Comparison of ENCODE assay signal across 1 cellular context in genomic region chr7:88310950-88311674, GRCh38.
TF ChIP-seq lines count a peak whose summit lies in the region.

No MANE protein-coding gene starts in this region.

TF ChIP-seq in SK-N-SH treated with all-trans-retinoic acid at 6 μM for 48 hours, 23 proteins besides CTCF, POLR2A, EP300 and RAD21 (continued from another document):
- no peak for TF ChIP-seq ESRRG (CRISPR knock-in tag; IDR thresholded peaks at IDR 0.05)
- no peak for TF ChIP-seq ZFP30 (CRISPR knock-in tag; IDR thresholded peaks at IDR 0.05)
- TF ChIP-seq, protein P1, sequence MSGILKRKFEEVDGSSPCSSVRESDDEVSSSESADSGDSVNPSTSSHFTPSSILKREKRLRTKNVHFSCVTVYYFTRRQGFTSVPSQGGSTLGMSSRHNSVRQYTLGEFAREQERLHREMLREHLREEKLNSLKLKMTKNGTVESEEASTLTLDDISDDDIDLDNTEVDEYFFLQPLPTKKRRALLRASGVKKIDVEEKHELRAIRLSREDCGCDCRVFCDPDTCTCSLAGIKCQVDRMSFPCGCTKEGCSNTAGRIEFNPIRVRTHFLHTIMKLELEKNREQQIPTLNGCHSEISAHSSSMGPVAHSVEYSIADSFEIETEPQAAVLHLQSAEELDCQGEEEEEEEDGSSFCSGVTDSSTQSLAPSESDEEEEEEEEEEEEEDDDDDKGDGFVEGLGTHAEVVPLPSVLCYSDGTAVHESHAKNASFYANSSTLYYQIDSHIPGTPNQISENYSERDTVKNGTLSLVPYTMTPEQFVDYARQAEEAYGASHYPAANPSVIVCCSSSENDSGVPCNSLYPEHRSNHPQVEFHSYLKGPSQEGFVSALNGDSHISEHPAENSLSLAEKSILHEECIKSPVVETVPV (CRISPR knock-in tag; IDR thresholded peaks at IDR 0.05) = no peak
- no peak for TF ChIP-seq OSR1 (CRISPR knock-in tag; IDR thresholded peaks at IDR 0.05)
